Comparison of ENCODE assay signal across 1 cellular context in genomic region chr6:167825759-167826229, GRCh38.
TF ChIP-seq lines count a peak whose summit lies in the region.

No MANE protein-coding gene starts in this region.

TF ChIP-seq in HepG2, 621 proteins besides CTCF, POLR2A, EP300 and RAD21 (continued from another document and continues in another):
- TF ChIP-seq ZNF574 (CRISPR knock-in tag; IDR thresholded peaks at IDR 0.05) (no peak; the same call in none of the 2 replicates), E2F1 (CRISPR knock-in tag; IDR thresholded peaks at IDR 0.05) (no peak), LCORL (IDR thresholded peaks at IDR 0.05) (no peak), LCORL (CRISPR knock-in tag; IDR thresholded peaks at IDR 0.05) (peak; percentile 72; the same call in 1 of the 2 replicates), RCOR2 (CRISPR knock-in tag; IDR thresholded peaks at IDR 0.05) (no peak), ZNF205 (CRISPR knock-in tag; IDR thresholded peaks at IDR 0.05) (no peak), ZSCAN20 (CRISPR knock-in tag; IDR thresholded peaks at IDR 0.05; ENCODE audit: borderline replicate concordance) (no peak), CCDC6 (CRISPR knock-in tag; IDR thresholded peaks at IDR 0.05) (peak; percentile 57; the same call in 1 of the 2 replicates), CHD4 (IDR thresholded peaks at IDR 0.05; ENCODE audit: borderline replicate concordance, low read length) (peak; percentile 95), ZNF142 (CRISPR knock-in tag; IDR thresholded peaks at IDR 0.05) (no peak), IRF2 (CRISPR knock-in tag; IDR thresholded peaks at IDR 0.05) (no peak), ISX (CRISPR knock-in tag; conservative IDR thresholded peaks at IDR 0.05) (no peak), DDIT3 (CRISPR knock-in tag; IDR thresholded peaks at IDR 0.05) (no peak), ATF2 (CRISPR knock-in tag; IDR thresholded peaks at IDR 0.05) (no peak), ZSCAN25 (CRISPR knock-in tag; IDR thresholded peaks at IDR 0.05) (no peak), BCL6 (CRISPR knock-in tag; IDR thresholded peaks at IDR 0.05) (no peak), FOSL1 (CRISPR knock-in tag; IDR thresholded peaks at IDR 0.05; ENCODE audit: borderline replicate concordance) (no peak), NFE2 (CRISPR knock-in tag; IDR thresholded peaks at IDR 0.05) (no peak), ELF3 (CRISPR knock-in tag; IDR thresholded peaks at IDR 0.05) (no peak), PRPF4 (IDR thresholded peaks at IDR 0.05; ENCODE audit: low read depth, low read length, poor library complexity, severe bottlenecking) (no peak), ZNF33A (CRISPR knock-in tag; IDR thresholded peaks at IDR 0.05; ENCODE audit: borderline replicate concordance) (no peak), ZNF362 (CRISPR knock-in tag; IDR thresholded peaks at IDR 0.05; ENCODE audit: borderline replicate concordance) (no peak), ZNF747 (CRISPR knock-in tag; IDR thresholded peaks at IDR 0.05; ENCODE audit: borderline replicate concordance) (peak; percentile 79; the same call in 1 of the 2 replicates), KLF15 (CRISPR knock-in tag; IDR thresholded peaks at IDR 0.05; ENCODE audit: borderline replicate concordance) (no peak), MYNN (CRISPR knock-in tag; IDR thresholded peaks at IDR 0.05; ENCODE audit: low read depth) (no peak), IKZF5 (CRISPR knock-in tag; IDR thresholded peaks at IDR 0.05) (no peak), ZNF562 (CRISPR knock-in tag; IDR thresholded peaks at IDR 0.05; ENCODE audit: borderline replicate concordance) (no peak), KAT2B (IDR thresholded peaks at IDR 0.05; ENCODE audit: borderline replicate concordance, low read depth, low read length) (no peak), ZNF292 (CRISPR knock-in tag; IDR thresholded peaks at IDR 0.05; ENCODE audit: borderline replicate concordance, low read depth) (no peak), BRF2 (CRISPR knock-in tag; IDR thresholded peaks at IDR 0.05) (no peak), ZNF687 (CRISPR knock-in tag; IDR thresholded peaks at IDR 0.05) (peak; percentile 73), ZNF512B (CRISPR knock-in tag; IDR thresholded peaks at IDR 0.05; ENCODE audit: borderline replicate concordance) (no peak), RBFOX2 (IDR thresholded peaks at IDR 0.05; ENCODE audit: low read depth, low read length) (peak; percentile 87; the same call in 1 of the 2 replicates), NFATC3 (CRISPR knock-in tag; IDR thresholded peaks at IDR 0.05) (no peak), ZNF7 (CRISPR knock-in tag; IDR thresholded peaks at IDR 0.05) (no peak), PCBP2 (optimal IDR thresholded peaks at IDR 0.05; ENCODE audit: low read depth, low read length, poor library complexity, severe bottlenecking) (no peak), TAF1 (CRISPR knock-in tag; IDR thresholded peaks at IDR 0.05) (no peak; the same call in 1 of the 2 replicates), SNAI1 (CRISPR knock-in tag; IDR thresholded peaks at IDR 0.05; ENCODE audit: borderline replicate concordance) (peak; percentile 39; the same call in 1 of the 2 replicates)
